Comparison of ENCODE assay signal across 1 cellular context in genomic region chr9:21392270-21392669, GRCh38.
TF ChIP-seq lines count a peak whose summit lies in the region.

No MANE protein-coding gene starts in this region.

TF ChIP-seq in HepG2, 621 proteins besides CTCF, POLR2A, EP300 and RAD21:
- TF ChIP-seq KDM1A (CRISPR knock-in tag; IDR thresholded peaks at IDR 0.05) (no peak), FOXK1 (CRISPR knock-in tag; IDR thresholded peaks at IDR 0.05; ENCODE audit: borderline replicate concordance, low read depth) (no peak), ZNF563 (CRISPR knock-in tag; IDR thresholded peaks at IDR 0.05) (no peak), ARID4A (CRISPR knock-in tag; IDR thresholded peaks at IDR 0.05; ENCODE audit: borderline replicate concordance) (no peak), ZFP1 (CRISPR knock-in tag; IDR thresholded peaks at IDR 0.05) (no peak), ZNF674 (CRISPR knock-in tag; IDR thresholded peaks at IDR 0.05; ENCODE audit: low read depth) (no peak), ZNF543 (CRISPR knock-in tag; IDR thresholded peaks at IDR 0.05) (no peak), ZNF652 (CRISPR knock-in tag; IDR thresholded peaks at IDR 0.05; ENCODE audit: borderline replicate concordance, low read depth) (no peak), RFXANK (CRISPR knock-in tag; IDR thresholded peaks at IDR 0.05) (no peak), ARNTL (CRISPR knock-in tag; IDR thresholded peaks at IDR 0.05) (no peak), ZNF331 (CRISPR knock-in tag; IDR thresholded peaks at IDR 0.05) (no peak), ZFP36L2 (CRISPR knock-in tag; IDR thresholded peaks at IDR 0.05) (no peak), GTF2F1 (IDR thresholded peaks at IDR 0.05; ENCODE audit: low read length) (no peak), HBP1 (CRISPR knock-in tag; IDR thresholded peaks at IDR 0.05; ENCODE audit: low read depth) (no peak), ZNF343 (CRISPR knock-in tag; IDR thresholded peaks at IDR 0.05) (no peak), SMARCC2 (IDR thresholded peaks at IDR 0.05) (no peak), SSRP1 (CRISPR knock-in tag; IDR thresholded peaks at IDR 0.05) (no peak)
TF ChIP-seq in HepG2: peak in this region for 0.
